ENCODE assay signal across 13 cellular contexts in the genomic region with DNA sequence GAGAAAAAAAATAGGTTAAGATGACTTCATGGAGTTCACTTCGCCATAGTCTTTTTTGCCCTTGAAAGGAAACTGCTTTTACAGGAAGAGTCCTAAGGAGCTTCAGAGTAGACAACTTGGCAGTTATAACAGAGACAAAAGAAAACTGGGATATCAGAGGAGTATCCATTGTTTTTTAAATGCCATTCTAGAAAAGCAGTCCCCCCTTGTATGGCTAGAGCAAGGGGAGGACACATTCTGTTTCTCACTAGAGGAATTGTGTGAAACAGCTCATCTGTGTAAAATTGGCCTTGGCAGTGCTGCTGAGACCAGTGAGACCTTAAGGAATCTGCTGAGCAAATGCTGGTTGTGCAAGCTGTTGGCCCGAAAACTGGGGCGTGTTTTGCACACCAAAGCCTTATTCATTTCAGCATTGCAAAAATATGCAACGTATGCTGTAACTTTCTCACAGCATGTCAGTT.
DNase-seq lines count a peak whose midpoint lies in the region; ATAC-seq and TF ChIP-seq lines count a peak whose summit lies in the region.
"Had no signal": no experiment of that assay in that cellular context is flagged by ENCODE, and none has a peak within 500 bp of the region (broad histone marks: within the 10 kb centered on the region; RNA-seq: fewer than 3 reads in every experiment).

No MANE protein-coding gene starts in this region.

- peaks cover 18% of the 10 kb centered on the region for H3K4me1 ChIP-seq in body of pancreas
- peaks cover 77% of the 10 kb centered on the region for H3K4me1 ChIP-seq in left ventricle myocardium inferior
- no peaks in the 10 kb centered on the region for H3K4me1 ChIP-seq in prostate gland (replicated peaks)
- H3K4me1 ChIP-seq: BLaER1 had no signal

- WGBS in body of pancreas, 2 donors, result 66 to 77% methylated on average over 4 of the region's 4 CpGs
- 68% methylated on average over 4 of the region's 4 CpGs for WGBS in prostate gland

- no peaks in the 10 kb centered on the region for H3K9me3 ChIP-seq in body of pancreas
- H3K9me3 ChIP-seq in left ventricle myocardium inferior (replicated peaks), result no peaks in the 10 kb centered on the region
- no peaks in the 10 kb centered on the region for H3K9me3 ChIP-seq in prostate gland
- H3K9me3 ChIP-seq: BLaER1 had no signal

- intact Hi-C loops in body of pancreas (cut with DNase I), result no loop called here
- intact Hi-C loops in left ventricle myocardium inferior (cut with micrococcal nuclease), result loop anchor here (10.0 kb wide), 1 partner anchor 98 kb away; no protein-coding TSS in a partner anchor
- intact Hi-C loops in prostate gland (cut with DNase I), result no loop called here

- peak; percentile 63 for DNase-seq in EH (ENCODE audit: low read depth)
- DNase-seq in body of pancreas, result peak in 3 of 4 donors; percentile 19 to 30 (median 24)
- peak; percentile 68 for DNase-seq in left ventricle myocardium inferior
- no peak for DNase-seq in prostate gland (ENCODE audit: low spot score)
- no peak for DNase-seq in activated T-cell treated with anti-CD3 and anti-CD28 coated beads for 4 hours
- DNase-seq: H7; OCI-M1; stimulated activated CD4-positive, alpha-beta T cell treated with anti-CD3 and anti-CD28 coated beads, Interleukin-15, amount 100 ng/mL, for 24 hours had no signal

- H3K4me3 ChIP-seq in body of pancreas, result no peak overlapping the region
- H3K4me3 ChIP-seq in left ventricle myocardium inferior, result no peak overlapping the region
- no peak overlapping the region for H3K4me3 ChIP-seq in prostate gland
- H3K4me3 ChIP-seq: BLaER1, K562 had no signal

- TF ChIP-seq CTCF in body of pancreas (IDR thresholded peaks at IDR 0.05), result no peak
- TF ChIP-seq CTCF in left ventricle myocardium inferior (IDR thresholded peaks at IDR 0.05; ENCODE audit: borderline replicate concordance), result no peak
- TF ChIP-seq CTCF in prostate gland (IDR thresholded peaks at IDR 0.05), result no peak

- ATAC-seq in body of pancreas (no peak), GM19351 (IDR thresholded peaks at IDR 0.05; ENCODE audit: unreplicated experiment) (no peak), HG02870 (IDR thresholded peaks at IDR 0.05; ENCODE audit: unreplicated experiment) (no peak), HG03025 (IDR thresholded peaks at IDR 0.05; ENCODE audit: low FRiP score, unreplicated experiment) (no peak)
- ATAC-seq: K562 had no signal

- H3K27me3 ChIP-seq in body of pancreas, result no peaks in the 10 kb centered on the region
- no peaks in the 10 kb centered on the region for H3K27me3 ChIP-seq in left ventricle myocardium inferior (ENCODE audit: low read depth)
- H3K27me3 ChIP-seq in prostate gland (replicated peaks; ENCODE audit: insufficient read depth), result no peaks in the 10 kb centered on the region
- H3K27me3 ChIP-seq: BLaER1 had no signal

- peaks cover 0 to 5% of the 10 kb centered on the region in 2 donors for H3K36me3 ChIP-seq in body of pancreas (replicated peaks in 1 of 2; ENCODE audit: insufficient read depth in 1 of 2, low read depth in 2 of 2)
- peaks cover 27% of the 10 kb centered on the region for H3K36me3 ChIP-seq in left ventricle myocardium inferior
- no peaks in the 10 kb centered on the region for H3K36me3 ChIP-seq in prostate gland

- TF ChIP-seq POLR2A in body of pancreas (IDR thresholded peaks at IDR 0.05), result no peak
- TF ChIP-seq POLR2A in prostate gland (IDR thresholded peaks at IDR 0.05), result no peak

- H3K27ac ChIP-seq in body of pancreas (peak overlapping the region in 2 of 4 donors; percentile 12 to 16), left ventricle myocardium inferior (replicated peaks) (peak overlapping the region; percentile 92), prostate gland (peak overlapping the region; percentile 1 to 29)
- H3K27ac ChIP-seq: BLaER1 had no signal

Comparison
In these comparisons a context has a peak if more than half of its experiments do, and no peak if none do; other contexts are left out.
1. DNase-seq: peak in EH (single experiment), body of pancreas (3 of 4) and left ventricle myocardium inferior (single experiment); none in prostate gland (single experiment) and activated T-cell treated with anti-CD3 and anti-CD28 coated beads for 4 hours (single experiment).